In the genomic region with DNA sequence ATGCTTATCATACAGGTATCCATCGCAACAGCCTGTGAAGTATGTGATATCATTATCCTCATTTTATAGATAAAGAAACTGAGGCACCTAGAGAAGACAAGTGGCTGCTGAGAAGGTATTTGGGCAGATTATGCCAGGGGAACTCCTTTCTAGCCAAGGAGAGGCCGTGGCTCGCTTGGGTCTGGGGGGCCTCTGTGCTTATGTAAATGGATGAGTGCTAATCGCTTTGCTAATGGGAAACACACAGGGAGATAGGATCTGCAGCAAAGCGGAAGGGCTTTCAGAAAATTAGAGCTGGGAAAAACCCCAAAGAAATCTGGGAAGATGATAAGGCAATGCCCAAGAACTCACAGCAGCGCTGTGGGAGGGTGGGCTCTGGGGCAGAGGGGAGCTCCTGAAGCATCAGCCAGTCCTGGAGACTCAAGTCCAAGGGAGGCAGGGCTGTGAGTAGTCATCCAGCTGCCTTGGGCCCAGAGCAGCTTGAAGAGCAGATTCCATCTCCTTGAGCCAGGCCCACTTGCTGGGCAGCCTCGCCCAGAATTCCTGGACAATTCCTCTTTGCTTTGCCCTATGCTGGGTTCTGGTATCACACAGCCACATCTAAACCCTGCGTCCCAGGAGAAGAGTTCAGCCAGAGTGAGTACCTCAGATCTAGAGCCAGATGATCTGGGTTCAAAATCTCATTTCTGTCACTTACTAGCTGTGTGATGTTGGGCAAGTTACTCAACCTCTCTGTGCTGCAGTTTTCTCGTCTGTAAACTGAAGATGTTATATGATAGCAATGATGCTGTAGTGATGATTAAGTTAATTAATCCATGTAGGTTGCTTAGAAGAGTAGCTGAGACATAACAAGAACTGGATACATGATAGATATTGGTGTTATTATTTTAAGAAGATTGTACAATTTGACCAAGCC, we compare ENCODE assay signal across 1 cellular context.
A peak's percentile ranks its signal among the peaks of the same experiment; 100 is the strongest.
TF ChIP-seq lines count a peak whose summit lies in the region.

No MANE protein-coding gene starts in this region.

TF ChIP-seq in HepG2, 621 proteins besides CTCF, POLR2A, EP300 and RAD21:
- no peak for TF ChIP-seq CBX1 (IDR thresholded peaks at IDR 0.05; ENCODE audit: low read depth)
- TF ChIP-seq, protein P1, sequence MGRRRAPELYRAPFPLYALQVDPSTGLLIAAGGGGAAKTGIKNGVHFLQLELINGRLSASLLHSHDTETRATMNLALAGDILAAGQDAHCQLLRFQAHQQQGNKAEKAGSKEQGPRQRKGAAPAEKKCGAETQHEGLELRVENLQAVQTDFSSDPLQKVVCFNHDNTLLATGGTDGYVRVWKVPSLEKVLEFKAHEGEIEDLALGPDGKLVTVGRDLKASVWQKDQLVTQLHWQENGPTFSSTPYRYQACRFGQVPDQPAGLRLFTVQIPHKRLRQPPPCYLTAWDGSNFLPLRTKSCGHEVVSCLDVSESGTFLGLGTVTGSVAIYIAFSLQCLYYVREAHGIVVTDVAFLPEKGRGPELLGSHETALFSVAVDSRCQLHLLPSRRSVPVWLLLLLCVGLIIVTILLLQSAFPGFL (CRISPR knock-in tag; IDR thresholded peaks at IDR 0.05): no peak
- TF ChIP-seq ZNF768 (CRISPR knock-in tag; IDR thresholded peaks at IDR 0.05): peak; percentile 87
